ENCODE assay signal across 18 cellular contexts in genomic region chr2:74767618-74768017, GRCh38.
DNase-seq lines count a peak whose midpoint lies in the region; ATAC-seq and TF ChIP-seq lines count a peak whose summit lies in the region.
"Had no signal": no experiment of that assay in that cellular context is flagged by ENCODE, and none has a peak within 500 bp of the region (broad histone marks: within the 10 kb centered on the region; RNA-seq: fewer than 3 reads in every experiment).

No MANE protein-coding gene starts in this region.

- peaks cover 0 to 9% (median 0%) of the 10 kb centered on the region in 11 experiments; a peak in 3 of 22 replicates for H3K9me3 ChIP-seq in BLaER1 treated with 17β-estradiol and CSF1 and Interleukin-3, amounts not matched to agents 10 nM and 100 nM (replicated peaks in 1 of 11)
- no peaks in the 10 kb centered on the region for H3K9me3 ChIP-seq in ascending aorta
- peaks cover 6% of the 10 kb centered on the region for H3K9me3 ChIP-seq in mesenchymal stem cell (ENCODE audit: control insufficient read depth, low read length)
- peaks cover 0 to 3% (median 0%) of the 10 kb centered on the region in 5 donors for H3K9me3 ChIP-seq in subcutaneous abdominal adipose tissue (ENCODE audit: control insufficient read depth in 5 of 5, low read length in 5 of 5)
- H3K9me3 ChIP-seq: A549 had no signal

- H3K79me1 ChIP-seq in mesenchymal stem cell (replicated peaks; ENCODE audit: low read length, poor library complexity, severe bottlenecking): no peaks in the 10 kb centered on the region

- no peak for TF ChIP-seq CTCF in ascending aorta (IDR thresholded peaks at IDR 0.05)

- no peak overlapping the region for H3K14ac ChIP-seq in mesenchymal stem cell (ENCODE audit: low read length in 2 of 2)

- no peak overlapping the region for H2BK15ac ChIP-seq in mesenchymal stem cell (ENCODE audit: low read depth, poor library complexity, severe bottlenecking)

- H2BK120ac ChIP-seq in mesenchymal stem cell (ENCODE audit: low read depth, low read length): peak overlapping the region; percentile 39

- H3K27ac ChIP-seq in BLaER1 treated with 17β-estradiol and CSF1 and Interleukin-3, amounts not matched to agents 10 nM and 100 nM: no peak overlapping the region; a peak in 1 of 22 replicates
- peak overlapping the region; percentile 77 to 88 for H3K27ac ChIP-seq in ascending aorta
- H3K27ac ChIP-seq in mesenchymal stem cell (ENCODE audit: low read length, poor library complexity, severe bottlenecking): peak overlapping the region; percentile 70
- peak overlapping the region; percentile 30 for H3K27ac ChIP-seq in subcutaneous abdominal adipose tissue (ENCODE audit: low read depth, low read length)
- H3K27ac ChIP-seq: A549 had no signal

- no peaks in the 10 kb centered on the region for H3K36me3 ChIP-seq in BLaER1 treated with 17β-estradiol and CSF1 and Interleukin-3, amounts not matched to agents 10 nM and 100 nM
- H3K36me3 ChIP-seq in ascending aorta: no peaks in the 10 kb centered on the region
- H3K36me3 ChIP-seq in mesenchymal stem cell (ENCODE audit: control insufficient read depth in 1 of 2, insufficient read depth in 2 of 2, low read depth in 1 of 2, low read length in 2 of 2): no peaks in the 10 kb centered on the region
- H3K36me3 ChIP-seq in subcutaneous abdominal adipose tissue (ENCODE audit: control insufficient read depth in 5 of 5, insufficient read depth in 5 of 5, low read length in 5 of 5): no peaks in the 10 kb centered on the region

- H3K4ac ChIP-seq in mesenchymal stem cell (ENCODE audit: low read depth in 1 of 2, low read length in 2 of 2): peak overlapping the region; percentile 52 to 70

- peak overlapping the region; percentile 93 for H4K91ac ChIP-seq in mesenchymal stem cell (ENCODE audit: low read length)

- no peak overlapping the region for H4K8ac ChIP-seq in mesenchymal stem cell (ENCODE audit: low read length)

- DNase-seq in ascending aorta (ENCODE audit: low spot score in 2 of 2) (no peak), mesenchymal stem cell (no peak)
- DNase-seq: CD4-positive, CD25-positive, alpha-beta regulatory T cell; DND-41; GF-D8; Kasumi-1; NCI-H1417; NCI-H2029; NCI-H2171 treated with DMSO at 0.1 percent for 48 hours; NCI-H82; SHP77 treated with DMSO at 0.1 percent for 48 hours had no signal

- H3K4me1 ChIP-seq in BLaER1 treated with 17β-estradiol and CSF1 and Interleukin-3, amounts not matched to agents 10 nM and 100 nM: peaks cover 52 to 71% (median 66%) of the 10 kb centered on the region in 10 experiments
- H3K4me1 ChIP-seq in ascending aorta: peaks cover 0 to 18% of the 10 kb centered on the region in 2 donors
- peaks cover 11% of the 10 kb centered on the region for H3K4me1 ChIP-seq in mesenchymal stem cell (ENCODE audit: control insufficient read depth, insufficient read depth, low read depth, low read length)
- peaks cover 3 to 63% (median 42%) of the 10 kb centered on the region in 5 donors for H3K4me1 ChIP-seq in subcutaneous abdominal adipose tissue (ENCODE audit: control insufficient read depth in 5 of 5, insufficient read depth in 5 of 5, low read length in 5 of 5)

- no CpG with 5 or more reads among the region's 2 CpGs for WGBS in mesenchymal stem cell

- H2BK12ac ChIP-seq in mesenchymal stem cell (ENCODE audit: low read length in 2 of 2): peak overlapping the region; percentile 84 to 95

- ATAC-seq in HG02588 (IDR thresholded peaks at IDR 0.05; ENCODE audit: unreplicated experiment) (no peak), HG03342 (IDR thresholded peaks at IDR 0.05; ENCODE audit: unreplicated experiment) (no peak), HG02938 (IDR thresholded peaks at IDR 0.05; ENCODE audit: unreplicated experiment) (no peak), HG02798 (IDR thresholded peaks at IDR 0.05; ENCODE audit: poor library complexity, unreplicated experiment) (no peak)
- ATAC-seq: A549 had no signal

- H3K4me2 ChIP-seq in BLaER1 treated with 17β-estradiol and CSF1 and Interleukin-3, amounts not matched to agents 10 nM and 100 nM: peak overlapping the region; percentile 5 to 66 (median 55); a peak in 21 of 22 replicates
- peak overlapping the region; percentile 36 for H3K4me2 ChIP-seq in mesenchymal stem cell (ENCODE audit: low read length, poor library complexity, severe bottlenecking)
- H3K4me2 ChIP-seq: A549 had no signal

- H2AK5ac ChIP-seq in mesenchymal stem cell (ENCODE audit: low read length, severe bottlenecking): no peak overlapping the region

- no peak overlapping the region for H2AFZ ChIP-seq in mesenchymal stem cell (ENCODE audit: low read depth, low read length)

- H3K27me3 ChIP-seq in BLaER1 treated with 17β-estradiol and CSF1 and Interleukin-3, amounts not matched to agents 10 nM and 100 nM: no peaks in the 10 kb centered on the region
- H3K27me3 ChIP-seq in ascending aorta: no peaks in the 10 kb centered on the region
- no peaks in the 10 kb centered on the region for H3K27me3 ChIP-seq in mesenchymal stem cell (ENCODE audit: control insufficient read depth in 1 of 2, insufficient read depth in 1 of 2, low read length in 2 of 2)
- no peaks in the 10 kb centered on the region for H3K27me3 ChIP-seq in subcutaneous abdominal adipose tissue (ENCODE audit: control insufficient read depth in 5 of 5, insufficient read depth in 4 of 5, low read length in 5 of 5)

- H3K9ac ChIP-seq in BLaER1 treated with 17β-estradiol and CSF1 and Interleukin-3, amounts not matched to agents 10 nM and 100 nM: no peak overlapping the region
- H3K9ac ChIP-seq in mesenchymal stem cell (ENCODE audit: low read length) (no peak overlapping the region), subcutaneous abdominal adipose tissue (ENCODE audit: low read length in 5 of 5) (peak overlapping the region in 1 of 5 donors; percentile 42)

- no peak overlapping the region for H3K23ac ChIP-seq in mesenchymal stem cell (ENCODE audit: low read length in 2 of 2)

- intact Hi-C loops in ascending aorta (cut with DNase I): loop anchor here (1.0 kb wide), 1 partner anchor 26 kb away; no protein-coding TSS in a partner anchor

- no peak overlapping the region for H2BK5ac ChIP-seq in mesenchymal stem cell (ENCODE audit: low read depth, low read length, poor library complexity, severe bottlenecking)

- H3K18ac ChIP-seq in mesenchymal stem cell (ENCODE audit: low read depth in 1 of 2, low read length in 2 of 2): peak overlapping the region; percentile 77 to 86

- no peak overlapping the region for H3K4me3 ChIP-seq in BLaER1 treated with 17β-estradiol and CSF1 and Interleukin-3, amounts not matched to agents 10 nM and 100 nM
- H3K4me3 ChIP-seq in ascending aorta: no peak overlapping the region
- H3K4me3 ChIP-seq in mesenchymal stem cell (ENCODE audit: insufficient read depth in 1 of 2, low read depth in 1 of 2, low read length in 2 of 2): no peak overlapping the region
- no peak overlapping the region for H3K4me3 ChIP-seq in subcutaneous abdominal adipose tissue (ENCODE audit: low read depth in 1 of 5, low read length in 5 of 5)
- H3K4me3 ChIP-seq: A549 had no signal

- no peaks in the 10 kb centered on the region for H4K20me1 ChIP-seq in BLaER1 treated with 17β-estradiol and CSF1 and Interleukin-3, amounts not matched to agents 10 nM and 100 nM

Comparison
In these comparisons a context has a peak if more than half of its experiments do, and no peak if none do; other contexts are left out.
1. H3K27ac ChIP-seq: peak in ascending aorta (2 of 2), mesenchymal stem cell (single experiment) and subcutaneous abdominal adipose tissue (single experiment); none in BLaER1 treated with 17β-estradiol and CSF1 and Interleukin-3, amounts not matched to agents 10 nM and 100 nM (0 of 11).